8 cellular contexts compared by ENCODE assay signal in genomic region chr9:35748858-35749514, GRCh38. TPM values are rescaled to one million over a fixed set of nuclear protein-coding genes. Genes with fewer than 3 reads are reported as not detected.
A peak's percentile ranks its signal among the peaks of the same experiment; 100 is the strongest.
DNase-seq lines count a peak whose midpoint lies in the region; ATAC-seq and TF ChIP-seq lines count a peak whose summit lies in the region.

GBA2 (minus strand) TSS chr9:35749228; CDS start chr9:35748704, 524 bp downstream.
RGP1 (plus strand) TSS chr9:35749287; CDS start chr9:35749756, 469 bp downstream.

- TF ChIP-seq CTCF in choroid plexus epithelial cell (conservative IDR thresholded peaks at IDR 0.05; ENCODE audit: low read depth, low read length): no peak
- no peak for TF ChIP-seq CTCF in kidney epithelial cell (IDR thresholded peaks at IDR 0.05; ENCODE audit: insufficient read depth, low read length, poor library complexity, severe bottlenecking)

- H3K4me3 ChIP-seq in choroid plexus epithelial cell (ENCODE audit: low read depth, low read length) (peak within 1 kb of the TSS; percentile 83), kidney epithelial cell (ENCODE audit: low read depth, low read length) (peak within 1 kb of the TSS; percentile 83)

- DNase-seq in ACHN: peak; percentile 76
- DNase-seq in NCI-H2227 (lab: John Stamatoyannopoulos, UW; ENCODE audit: unreplicated experiment): peak; percentile 72
- DNase-seq in choroid plexus epithelial cell (ENCODE audit: low read depth): peak; percentile 67
- DNase-seq in kidney epithelial cell (ENCODE audit: low read depth): no peak
- peak; percentile 69 for DNase-seq in stimulated activated CD4-positive, alpha-beta T cell treated with anti-CD3 and anti-CD28 coated beads, Interleukin-12 subunit alpha, Interleukin-12 subunit beta, amount 100 ng/mL, for 4 hours

- in situ Hi-C loops in ACHN (cut with HindIII; ENCODE audit: low pct_ligation_motif_present, low pct_unique_long_range_greater_than_20kb, low sequenced_read_pairs): no loop called here

- ATAC-seq in GM18858 (IDR thresholded peaks at IDR 0.05; ENCODE audit: unreplicated experiment) (peak; percentile 63), HG03064 (IDR thresholded peaks at IDR 0.05; ENCODE audit: low read depth, unreplicated experiment) (peak; percentile 78)
- peak; percentile 85 to 91 for ATAC-seq in activated CD4-positive, CD25-positive, alpha-beta regulatory T cell treated with anti-CD3 and anti-CD28 coated beads, Interleukin-2, amount 50 U/mL, for 24 hours

- H3K27me3 ChIP-seq in kidney epithelial cell (ENCODE audit: control insufficient read depth, insufficient read depth, low read length): no peaks in the 10 kb centered on the region

- peaks cover 3% of the 10 kb centered on the region for H3K36me3 ChIP-seq in kidney epithelial cell (ENCODE audit: control insufficient read depth, insufficient read depth, low read length)

RNA-seq across cellular contexts. Expression of gene GBA2, which starts in this region (rescaled TPM):
- 53.7 and 57.0 TPM in 2 replicates for total RNA-seq in kidney epithelial cell

RNA-seq across cellular contexts. Expression of gene RGP1, which starts in this region (rescaled TPM):
- 21.5 and 24.4 TPM in 2 replicates for total RNA-seq in kidney epithelial cell
